In the genomic region with DNA sequence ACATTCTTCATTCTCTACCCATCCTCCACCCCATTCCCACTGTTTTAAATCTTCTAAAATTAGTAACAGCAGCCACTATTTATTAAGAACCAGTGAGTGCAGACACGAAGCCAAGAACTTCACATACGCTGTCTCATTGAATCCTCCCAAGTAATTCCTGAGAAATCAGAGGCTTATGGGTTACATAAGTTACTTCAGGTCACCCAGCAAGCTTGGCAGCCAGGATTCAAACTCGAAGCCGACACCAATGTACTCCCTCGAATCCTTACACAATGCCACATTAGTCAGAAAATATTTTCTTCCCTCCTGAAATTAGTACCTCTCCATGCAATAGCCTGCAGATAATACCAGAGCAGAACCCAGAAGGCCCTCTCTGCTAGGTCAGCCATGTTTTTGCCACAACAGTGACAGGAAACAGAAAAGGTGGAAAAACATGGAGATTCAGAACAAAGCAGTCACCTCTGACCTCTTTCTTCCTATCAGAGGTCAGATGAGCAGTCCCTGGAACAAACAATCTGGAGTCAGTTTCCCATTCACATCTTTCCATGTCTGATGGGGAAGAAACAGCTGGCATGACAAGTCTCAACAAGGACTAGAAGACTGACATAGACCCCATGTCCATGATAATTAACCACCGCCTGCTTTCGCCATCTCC, we compare ENCODE assay signal across 13 cellular contexts. TPM values are rescaled to one million over a fixed set of nuclear protein-coding genes. Genes with fewer than 3 reads are reported as not detected.
DNase-seq lines count a peak whose midpoint lies in the region; ATAC-seq and TF ChIP-seq lines count a peak whose summit lies in the region.
"Had no signal": no experiment of that assay in that cellular context is flagged by ENCODE, and none has a peak within 500 bp of the region (broad histone marks: within the 10 kb centered on the region; RNA-seq: fewer than 3 reads in every experiment).

No MANE protein-coding gene starts in this region.

- H3K9ac ChIP-seq in stomach smooth muscle (ENCODE audit: low read length in 2 of 2), result peak overlapping the region; percentile 37 to 46

- CTCF ChIA-PET in T-cell (lab: Charles Lee), result no interaction called here

- DNase-seq in GM04503 (ENCODE audit: low read depth), result peak; percentile 87
- no peak for DNase-seq in mesothelial cell of epicardium (ENCODE audit: low spot score in 2 of 2, unreplicated experiment in 2 of 2)
- DNase-seq in NCI-H2029 (lab: John Stamatoyannopoulos, UW), result no peak
- no peak for DNase-seq in activated T-cell treated with anti-CD3 and anti-CD28 coated beads, Interleukin-2, amount 50 U/mL, for 1 hour
- DNase-seq in T-cell, result no peak
- no peak for DNase-seq in NCI-H446 (lab: John Stamatoyannopoulos, UW)
- DNase-seq: activated CD4-positive, alpha-beta T cell treated with anti-CD3 and anti-CD28 coated beads, Interleukin-2, amount 50 U/mL, for 4 hours; activated naive CD8-positive, alpha-beta T cell treated with anti-CD3 and anti-CD28 coated beads, Interleukin-2, amount 10 ng/mL, durations not matched to agents 7 days and 5 days; NCI-H526 had no signal

- no peak for TF ChIP-seq CTCF in mesothelial cell of epicardium (IDR thresholded peaks at IDR 0.05; ENCODE audit: unreplicated experiment)

- no peak for ATAC-seq in T-cell (replicated peaks in 1 of 4)
- ATAC-seq: GM12878 had no signal

- H3K4me3 Mint-ChIP-seq in mesothelial cell of epicardium (peak overlapping the region; percentile 3), T-cell (no peak overlapping the region)
- H3K4me3 Mint-ChIP-seq: activated naive CD8-positive, alpha-beta T cell treated with anti-CD3 and anti-CD28 coated beads, Interleukin-2, amount 10 ng/mL, durations not matched to agents 7 days and 5 days had no signal

- H3K4me3 ChIP-seq in esophagus (ENCODE audit: low read depth in 1 of 2, low read length in 2 of 2) (no peak overlapping the region), stomach smooth muscle (ENCODE audit: low read length in 2 of 2) (peak overlapping the region; percentile 36 to 59)
- H3K4me3 ChIP-seq: GM12878 had no signal

- peak overlapping the region; percentile 44 to 57 for H3K27ac ChIP-seq in esophagus (ENCODE audit: low read depth in 2 of 2, low read length in 1 of 2)
- H3K27ac ChIP-seq in stomach smooth muscle (ENCODE audit: low read length), result peak overlapping the region; percentile 77

- no peaks in the 10 kb centered on the region for H3K36me3 ChIP-seq in esophagus (ENCODE audit: control insufficient read depth in 2 of 2, insufficient read depth in 2 of 2, low read length in 1 of 2)
- peaks cover 4 to 6% of the 10 kb centered on the region in 2 donors for H3K36me3 ChIP-seq in stomach smooth muscle (ENCODE audit: control insufficient read depth in 2 of 2, insufficient read depth in 2 of 2, low read length in 2 of 2)

- H3K9me3 Mint-ChIP-seq in mesothelial cell of epicardium (no peaks in the 10 kb centered on the region), T-cell (no peaks in the 10 kb centered on the region)
- H3K9me3 Mint-ChIP-seq: activated naive CD8-positive, alpha-beta T cell treated with anti-CD3 and anti-CD28 coated beads, Interleukin-2, amount 10 ng/mL, durations not matched to agents 7 days and 5 days had no signal

- POLR2A ChIA-PET in T-cell (lab: Charles Lee), result no interaction called here

- peak overlapping the region; percentile 84 for H3K27ac Mint-ChIP-seq in mesothelial cell of epicardium
- H3K27ac Mint-ChIP-seq in T-cell, result no peak overlapping the region
- H3K27ac Mint-ChIP-seq: activated naive CD8-positive, alpha-beta T cell treated with anti-CD3 and anti-CD28 coated beads, Interleukin-2, amount 10 ng/mL, durations not matched to agents 7 days and 5 days had no signal

- peaks cover 0 to 2% of the 10 kb centered on the region in 2 donors for H3K4me1 ChIP-seq in esophagus (ENCODE audit: control insufficient read depth in 2 of 2, insufficient read depth in 2 of 2, low read length in 1 of 2)
- peaks cover 68% of the 10 kb centered on the region for H3K4me1 ChIP-seq in stomach smooth muscle (ENCODE audit: control insufficient read depth, insufficient read depth, low read length)

- H3K27me3 ChIP-seq in esophagus (ENCODE audit: control insufficient read depth in 1 of 2, insufficient read depth in 2 of 2, low read length in 2 of 2) (no peaks in the 10 kb centered on the region), stomach smooth muscle (ENCODE audit: control insufficient read depth in 1 of 2, insufficient read depth in 2 of 2, low read length in 2 of 2) (no peaks in the 10 kb centered on the region)

- H3K36me3 Mint-ChIP-seq in mesothelial cell of epicardium (no peaks in the 10 kb centered on the region), T-cell (peaks cover 2% of the 10 kb centered on the region)
- H3K36me3 Mint-ChIP-seq: activated naive CD8-positive, alpha-beta T cell treated with anti-CD3 and anti-CD28 coated beads, Interleukin-2, amount 10 ng/mL, durations not matched to agents 7 days and 5 days had no signal

- no peaks in the 10 kb centered on the region for H3K27me3 Mint-ChIP-seq in mesothelial cell of epicardium (ENCODE audit: low read depth)
- H3K27me3 Mint-ChIP-seq in T-cell, result peaks cover 8 to 15% of the 10 kb centered on the region in 2 donors

- H3K9me3 ChIP-seq in esophagus (ENCODE audit: control insufficient read depth in 2 of 2, insufficient read depth in 1 of 2, low read depth in 1 of 2, low read length in 1 of 2) (no peaks in the 10 kb centered on the region), stomach smooth muscle (ENCODE audit: control insufficient read depth in 2 of 2, low read length in 2 of 2) (no peaks in the 10 kb centered on the region)

- WGBS in esophagus, 2 donors, result 47 to 56% methylated on average over 7 of the region's 7 CpGs

- peaks cover 63% of the 10 kb centered on the region for H3K4me1 Mint-ChIP-seq in mesothelial cell of epicardium
- H3K4me1 Mint-ChIP-seq in T-cell, result no peaks in the 10 kb centered on the region
- H3K4me1 Mint-ChIP-seq: activated naive CD8-positive, alpha-beta T cell treated with anti-CD3 and anti-CD28 coated beads, Interleukin-2, amount 10 ng/mL, durations not matched to agents 7 days and 5 days had no signal

RNA-seq across cellular contexts. Expression of gene NID2, which starts 16.4 kb away (rescaled TPM):
- polyA plus RNA-seq in esophagus, result 1 to 10 TPM; 2.9 to 3.1 TPM
- 103 to 124 TPM (median 120 TPM) in 3 replicates for total RNA-seq in mesothelial cell of epicardium
- 1 to 10 TPM in 1 of 5 donors, under 1 TPM in 4; 0.38 to 1.1 (median 0.89) TPM for total RNA-seq in T-cell
- total RNA-seq: SK-MEL-5 had no signal

Comparison
In these comparisons a context has a peak if more than half of its experiments do, and no peak if none do; other contexts are left out.
1. H3K4me3 ChIP-seq: peak in stomach smooth muscle (2 of 2); none in esophagus (0 of 2).
2. RNA of gene NID2, which starts 16.4 kb away (total RNA-seq): 103 to 124 TPM in mesothelial cell of epicardium; 0.38 to 1.1 TPM in T-cell; every median in the first group is over 10 times any median in the second.